20 cellular contexts compared by ENCODE assay signal in the genomic region with DNA sequence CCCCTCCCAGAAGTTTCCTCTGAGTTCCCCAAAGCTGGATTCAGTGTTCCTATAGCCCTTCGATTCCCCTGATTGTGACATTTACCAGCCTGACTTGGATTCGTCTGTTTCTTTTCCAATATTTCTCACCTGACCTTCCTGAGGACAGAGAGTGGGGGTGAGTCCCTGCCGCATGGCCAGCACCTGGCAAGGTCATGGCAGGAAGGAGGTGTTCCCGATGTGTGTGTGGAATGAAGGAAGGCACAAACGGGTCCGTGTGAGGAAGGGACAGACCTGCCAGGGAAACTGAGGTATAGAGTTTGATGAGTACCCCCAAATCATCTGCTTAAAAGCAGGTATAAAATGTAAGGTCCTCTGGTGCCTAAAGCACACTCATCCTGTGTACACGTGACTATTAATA. TPM values are rescaled to one million over a fixed set of nuclear protein-coding genes. Genes with fewer than 3 reads are reported as not detected.
DNase-seq lines count a peak whose midpoint lies in the region; ATAC-seq and TF ChIP-seq lines count a peak whose summit lies in the region.
"Had no signal": no experiment of that assay in that cellular context is flagged by ENCODE, and none has a peak within 500 bp of the region (broad histone marks: within the 10 kb centered on the region; RNA-seq: fewer than 3 reads in every experiment).

No MANE protein-coding gene starts in this region.

- WGBS in esophagus squamous epithelium, 2 donors = 68 to 69% methylated on average over 6 to 7 of the region's 7 CpGs
- 71 to 90% methylated on average over 6 to 7 of the region's 7 CpGs for WGBS in transverse colon (ENCODE audit: low coverage in 1 of 2), 2 donors

- TF ChIP-seq POLR2A in esophagus squamous epithelium (IDR thresholded peaks at IDR 0.05) (no peak), transverse colon (IDR thresholded peaks at IDR 0.05) (no peak)

- peak; percentile 19 for DNase-seq in activated CD8-positive, alpha-beta memory T cell treated with anti-CD3 and anti-CD28 coated beads for 24 hours
- DNase-seq in activated CD8-positive, alpha-beta memory T cell treated with anti-CD3 and anti-CD28 coated beads, Interleukin-2, amount 50 U/mL, for 4 hours = no peak
- no peak for DNase-seq in esophagus squamous epithelium (lab: John Stamatoyannopoulos, UW)
- no peak for DNase-seq in osteoblast (ENCODE audit: insufficient read length, low spot score, missing footprints)
- no peak for DNase-seq in transverse colon
- no peak for DNase-seq in GM13976 (ENCODE audit: low spot score)
- DNase-seq: 8988T; activated CD4-positive, alpha-beta T cell treated with anti-CD3 and anti-CD28 coated beads for 36 hours; activated effector memory CD4-positive, alpha-beta T cell treated with Interleukin-2 at 50 U/mL for 16 hours; amygdala; DMS153; GOT3; hypothalamus; mucosa of descending colon; NCI-H2081; occipital lobe had no signal

- ATAC-seq in HG02642 (IDR thresholded peaks at IDR 0.05; ENCODE audit: poor library complexity, unreplicated experiment) (no peak), HG02610 (IDR thresholded peaks at IDR 0.05; ENCODE audit: unreplicated experiment) (no peak)
- ATAC-seq: activated CD4-positive, alpha-beta T cell treated with anti-CD3 and anti-CD28 coated beads for 36 hours; mucosa of descending colon had no signal

- in situ Hi-C loops in transverse colon (cut with MboI; ENCODE audit: low pct_ligation_motif_present in 1 of 4, low pct_unique_long_range_greater_than_20kb in 1 of 4, low sequenced_read_pairs in 3 of 4) (no loop called here), GM13976 (cut with MboI; ENCODE audit: low sequenced_read_pairs, unreplicated experiment) (no loop called here)

- H3K4me2 ChIP-seq in osteoblast (ENCODE audit: insufficient read depth, low read length) = peak overlapping the region; percentile 98

- intact Hi-C loops in esophagus squamous epithelium (cut with DNase I) = no loop called here
- intact Hi-C loops in transverse colon (cut with DNase I; ENCODE audit: low total_unique reads) = loop anchor here (10.0 kb wide), 2 partner anchors 79 to 111 kb away; no protein-coding TSS in a partner anchor

- H4K20me1 ChIP-seq in osteoblast (ENCODE audit: insufficient read depth, low read length) = peaks cover 74% of the 10 kb centered on the region

- peaks cover 5 to 94% (median 17%) of the 10 kb centered on the region in 3 donors for H3K4me1 ChIP-seq in esophagus squamous epithelium
- peaks cover 50% of the 10 kb centered on the region for H3K4me1 ChIP-seq in osteoblast (ENCODE audit: insufficient read depth, low read length)
- H3K4me1 ChIP-seq in transverse colon = peaks cover 0 to 43% (median 18%) of the 10 kb centered on the region in 4 donors

- peak overlapping the region in 1 of 4 donors; percentile 74 for H3K4me3 ChIP-seq in esophagus squamous epithelium
- no peak overlapping the region for H3K4me3 ChIP-seq in osteoblast (ENCODE audit: insufficient read depth, low read length)
- peak overlapping the region in 1 of 4 donors; percentile 69 for H3K4me3 ChIP-seq in transverse colon
- H3K4me3 ChIP-seq: mucosa of descending colon, SJSA1 had no signal

- H2AFZ ChIP-seq in osteoblast (ENCODE audit: low read length) = no peak overlapping the region

- TF ChIP-seq CTCF in esophagus squamous epithelium (IDR thresholded peaks at IDR 0.05) (no peak), osteoblast (IDR thresholded peaks at IDR 0.05; ENCODE audit: extremely low read depth, low read depth, low read length) (no peak), transverse colon (IDR thresholded peaks at IDR 0.05) (no peak), GM13976 (IDR thresholded peaks at IDR 0.05; ENCODE audit: borderline replicate concordance, control extremely low read depth, extremely low read depth, insufficient read depth, missing control alignments) (no peak)

- H3K27ac ChIP-seq in esophagus squamous epithelium (peak overlapping the region in 3 of 4 donors; percentile 77 to 95 (median 90)), osteoblast (ENCODE audit: low read depth, low read length) (peak overlapping the region; percentile 27), transverse colon (peak overlapping the region; percentile 88 to 98 (median 94))
- H3K27ac ChIP-seq: HL-60, SJSA1 had no signal

- TF ChIP-seq EP300 in transverse colon (IDR thresholded peaks at IDR 0.05; ENCODE audit: low read depth) = no peak

- peaks cover 93% of the 10 kb centered on the region for H3K79me2 ChIP-seq in osteoblast (ENCODE audit: insufficient read depth, low read length)

- H3K36me3 ChIP-seq in esophagus squamous epithelium = no peaks in the 10 kb centered on the region
- H3K36me3 ChIP-seq in osteoblast (ENCODE audit: insufficient read depth, low read length) = peaks cover 33% of the 10 kb centered on the region
- no peaks in the 10 kb centered on the region for H3K36me3 ChIP-seq in transverse colon

- no peaks in the 10 kb centered on the region for H3K9me3 ChIP-seq in esophagus squamous epithelium
- H3K9me3 ChIP-seq in osteoblast (ENCODE audit: low read depth, low read length) = no peaks in the 10 kb centered on the region
- no peaks in the 10 kb centered on the region for H3K9me3 ChIP-seq in transverse colon
- H3K9me3 ChIP-seq: mucosa of descending colon, SJSA1 had no signal

- H3K27me3 ChIP-seq in esophagus squamous epithelium = peaks cover 0 to 71% (median 3%) of the 10 kb centered on the region in 4 donors
- no peaks in the 10 kb centered on the region for H3K27me3 ChIP-seq in osteoblast (ENCODE audit: insufficient read depth, low read length)
- peaks cover 40% of the 10 kb centered on the region for H3K27me3 ChIP-seq in transverse colon
- H3K27me3 ChIP-seq: SJSA1 had no signal

RNA-seq across cellular contexts. Expression of a gene that starts 3.3 kb away (rescaled TPM):
- total RNA-seq in esophagus squamous epithelium = 10 to 100 TPM in 3 of 4 donors, 1 to 10 TPM in 1; 8.9 to 97.1 (median 40.2) TPM
- 412 and 433 TPM in 2 replicates for total RNA-seq in osteoblast
- total RNA-seq in transverse colon = 100 to 1,000 TPM in 2 of 4 donors, 10 to 100 TPM in 2; 46.4 to 180 (median 99.2) TPM

RNA-seq across cellular contexts. Expression of a gene that starts 3.4 kb away (rescaled TPM):
- total RNA-seq in esophagus squamous epithelium (100 to 1,000 TPM in 1 of 4 donors, 10 to 100 TPM in 3; 11.9 to 102 (median 43.5) TPM), osteoblast (267 and 291 TPM in 2 replicates), transverse colon (100 to 1,000 TPM in 2 of 4 donors, 10 to 100 TPM in 2; 75.1 to 322 (median 115) TPM)
- total RNA-seq: activated CD4-positive, alpha-beta T cell treated with anti-CD3 and anti-CD28 coated beads for 36 hours had no signal

Comparison
In these comparisons a context has a peak if more than half of its experiments do, and no peak if none do; other contexts are left out.
1. H3K27ac ChIP-seq: peak in every context shown above with its lines; median percentile 94 in transverse colon; 90 in esophagus squamous epithelium; 27 in osteoblast.